In genomic region chr17:43661699-43662431, GRCh38 we compare ENCODE assay signal across 1 cellular context.
TF ChIP-seq lines count a peak whose summit lies in the region.

Gene MEOX1, minus strand, starts transcription at chr17:43661922. Its CDS starts 388 bp downstream, at chr17:43661534.

TF ChIP-seq in GM12878, 131 proteins besides CTCF, POLR2A, EP300 and RAD21 (continued from another document):
- TF ChIP-seq PRDM15 (CRISPR knock-in tag; IDR thresholded peaks at IDR 0.05) = no peak
- no peak for TF ChIP-seq ATF3 (IDR thresholded peaks at IDR 0.05; ENCODE audit: borderline replicate concordance, extremely low read depth, low read depth, low read length)
- TF ChIP-seq NKRF (conservative IDR thresholded peaks at IDR 0.05) = 0 out of 2 replicates have a peak, but pooled peaks have one; percentile 18
- no peak for TF ChIP-seq CBX3 (IDR thresholded peaks at IDR 0.05; ENCODE audit: borderline replicate concordance, low read depth)
- TF ChIP-seq CBFB (IDR thresholded peaks at IDR 0.05; ENCODE audit: low read depth) = no peak
- no peak for TF ChIP-seq ZBTB4 (CRISPR knock-in tag; IDR thresholded peaks at IDR 0.05)
- peak; percentile 40 to 60 for TF ChIP-seq BHLHE40 (IDR thresholded peaks at IDR 0.05; ENCODE audit: borderline replicate concordance in 1 of 2, low read depth in 2 of 2, low read length in 1 of 2)
- TF ChIP-seq ELK1 (IDR thresholded peaks at IDR 0.05; ENCODE audit: low read depth, low read length) = no peak
- no peak for TF ChIP-seq IRF5 (IDR thresholded peaks at IDR 0.05; ENCODE audit: borderline replicate concordance)
- no peak for TF ChIP-seq RFX5 (IDR thresholded peaks at IDR 0.05; ENCODE audit: low read depth, low read length)
- TF ChIP-seq BACH1 (IDR thresholded peaks at IDR 0.05; ENCODE audit: borderline replicate concordance) = no peak
- TF ChIP-seq PBX3 (IDR thresholded peaks at IDR 0.05; ENCODE audit: insufficient replicate concordance, low read depth, low read length) = peak; percentile 63
- TF ChIP-seq WRNIP1 (IDR thresholded peaks at IDR 0.05; ENCODE audit: borderline replicate concordance, low read depth, low read length) = no peak
- no peak for TF ChIP-seq RCOR1 (conservative IDR thresholded peaks at IDR 0.05; ENCODE audit: low read depth, low read length)
- TF ChIP-seq MLLT1 (IDR thresholded peaks at IDR 0.05) = 0 out of 2 replicates have a peak, but pooled peaks have one; percentile 34
- no peak for TF ChIP-seq STAT3 (IDR thresholded peaks at IDR 0.05; ENCODE audit: low read depth, low read length)
- no peak for TF ChIP-seq SKIL (IDR thresholded peaks at IDR 0.05; ENCODE audit: low read depth, poor library complexity, severe bottlenecking)
- peak; percentile 27; the same call in 1 of the 2 replicates for TF ChIP-seq RUNX3 (IDR thresholded peaks at IDR 0.05; ENCODE audit: low read length)
